In genomic region chr6:154731296-154732218, GRCh38 we compare ENCODE assay signal across 13 cellular contexts. TPM values are rescaled to one million over a fixed set of nuclear protein-coding genes. Genes with fewer than 3 reads are reported as not detected.
DNase-seq lines count a peak whose midpoint lies in the region; ATAC-seq and TF ChIP-seq lines count a peak whose summit lies in the region.
"Had no signal": no experiment of that assay in that cellular context is flagged by ENCODE, and none has a peak within 500 bp of the region (broad histone marks: within the 10 kb centered on the region; RNA-seq: fewer than 3 reads in every experiment).

No MANE protein-coding gene starts in this region.

- no peak overlapping the region for H3K9ac ChIP-seq in endodermal cell (ENCODE audit: extremely low read depth, low read length, poor library complexity, severe bottlenecking)
- no peak overlapping the region for H3K9ac ChIP-seq in smooth muscle cell (ENCODE audit: low read depth)

- peaks cover 30% of the 10 kb centered on the region for H3K4me1 Mint-ChIP-seq in activated CD4-positive, alpha-beta T cell treated with anti-CD3 and anti-CD28 coated beads, Interleukin-2, amount 10 ng/mL, durations not matched to agents 7 days and 5 days
- peaks cover 19% of the 10 kb centered on the region for H3K4me1 Mint-ChIP-seq in endodermal cell

- peak overlapping the region; percentile 84 for H3K4me2 ChIP-seq in smooth muscle cell

- H3K79me2 ChIP-seq in smooth muscle cell (ENCODE audit: low read depth) = peaks cover 25% of the 10 kb centered on the region

- H3K27me3 ChIP-seq in endodermal cell (ENCODE audit: control insufficient read depth, insufficient read depth, low read length, poor library complexity, severe bottlenecking) (no peaks in the 10 kb centered on the region), smooth muscle cell (ENCODE audit: low read depth) (no peaks in the 10 kb centered on the region)

- CTCF ChIA-PET in activated CD4-positive, alpha-beta T cell treated with anti-CD3 and anti-CD28 coated beads, Interleukin-2, amount 10 ng/mL, durations not matched to agents 7 days and 5 days (lab: Charles Lee) = no interaction called here

- no peaks in the 10 kb centered on the region for H3K9me3 Mint-ChIP-seq in activated CD4-positive, alpha-beta T cell treated with anti-CD3 and anti-CD28 coated beads, Interleukin-2, amount 10 ng/mL, durations not matched to agents 7 days and 5 days
- H3K9me3 Mint-ChIP-seq in endodermal cell = no peaks in the 10 kb centered on the region

- H3F3A ChIP-seq in smooth muscle cell (ENCODE audit: low read depth) = peaks cover 15% of the 10 kb centered on the region

- no peak for ATAC-seq in GM21619 (IDR thresholded peaks at IDR 0.05; ENCODE audit: unreplicated experiment)
- ATAC-seq: lower lobe of right lung had no signal

- H3K4me3 ChIP-seq in endodermal cell (ENCODE audit: low read length) (peak overlapping the region; percentile 85), smooth muscle cell (no peak overlapping the region)

- peaks cover 25% of the 10 kb centered on the region for H4K20me1 ChIP-seq in smooth muscle cell (ENCODE audit: low read depth)

- no peaks in the 10 kb centered on the region for H3K27me3 Mint-ChIP-seq in activated CD4-positive, alpha-beta T cell treated with anti-CD3 and anti-CD28 coated beads, Interleukin-2, amount 10 ng/mL, durations not matched to agents 7 days and 5 days
- no peaks in the 10 kb centered on the region for H3K27me3 Mint-ChIP-seq in endodermal cell (ENCODE audit: insufficient read depth)

- POLR2A ChIA-PET in activated CD4-positive, alpha-beta T cell treated with anti-CD3 and anti-CD28 coated beads, Interleukin-2, amount 10 ng/mL, durations not matched to agents 7 days and 5 days (lab: Charles Lee) = no interaction called here

- peak; percentile 27 for TF ChIP-seq CTCF in endodermal cell (conservative IDR thresholded peaks at IDR 0.05)
- TF ChIP-seq CTCF in smooth muscle cell (IDR thresholded peaks at IDR 0.05; ENCODE audit: borderline replicate concordance, insufficient read depth, poor library complexity, severe bottlenecking) = no peak

- WGBS in endodermal cell (ENCODE audit: insufficient coverage in 1 of 2, insufficient read length in 1 of 2), 2 experiments = 94 to 97% methylated on average over 23 to 24 of the region's 24 CpGs
- WGBS in smooth muscle cell (ENCODE audit: low lambda C conversion rate) = 92% methylated on average over 24 of the region's 24 CpGs

- H3K4me3 Mint-ChIP-seq in activated CD4-positive, alpha-beta T cell treated with anti-CD3 and anti-CD28 coated beads, Interleukin-2, amount 10 ng/mL, durations not matched to agents 7 days and 5 days = peak overlapping the region; percentile 33
- H3K4me3 Mint-ChIP-seq in endodermal cell = peak overlapping the region; percentile 12

- H3K36me3 ChIP-seq in endodermal cell (ENCODE audit: control insufficient read depth, insufficient read depth, low read length) = peaks cover 4% of the 10 kb centered on the region
- H3K36me3 ChIP-seq in smooth muscle cell (ENCODE audit: low read depth) = no peaks in the 10 kb centered on the region
- H3K36me3 ChIP-seq: lower lobe of right lung had no signal

- peaks cover 11% of the 10 kb centered on the region for H3K36me3 Mint-ChIP-seq in activated CD4-positive, alpha-beta T cell treated with anti-CD3 and anti-CD28 coated beads, Interleukin-2, amount 10 ng/mL, durations not matched to agents 7 days and 5 days (ENCODE audit: low read depth)
- peaks cover 10% of the 10 kb centered on the region for H3K36me3 Mint-ChIP-seq in endodermal cell (ENCODE audit: low read depth)

- no peak overlapping the region for H2AFZ ChIP-seq in smooth muscle cell (ENCODE audit: low read depth)

- H3K4me1 ChIP-seq in endodermal cell (ENCODE audit: control insufficient read depth, insufficient read depth, low read length) (no peaks in the 10 kb centered on the region), smooth muscle cell (ENCODE audit: low read depth) (peaks cover 13% of the 10 kb centered on the region)

- no peak for DNase-seq in activated CD4-positive, alpha-beta T cell treated with anti-CD3 and anti-CD28 coated beads, Interleukin-2, amount 10 ng/mL, durations not matched to agents 7 days and 5 days
- no peak for DNase-seq in activated CD4-positive, alpha-beta T cell treated with anti-CD3 and anti-CD28 coated beads, Interleukin-2, amount 50 U/mL, for 48 hours
- peak; percentile 46 for DNase-seq in endodermal cell
- no peak for DNase-seq in smooth muscle cell (lab: John Stamatoyannopoulos, UW; ENCODE audit: unreplicated experiment)
- DNase-seq in NCI-H1930 (lab: John Stamatoyannopoulos, UW) = no peak
- DNase-seq in midbrain (lab: John Stamatoyannopoulos, UW) = no peak
- DNase-seq: GOT3; lower lobe of right lung; NCI-H187 treated with DMSO at 0.1 percent for 48 hours; stimulated activated CD4-positive, alpha-beta T cell treated with anti-CD3 and anti-CD28 coated beads, Interleukin-15, amount 100 ng/mL, for 24 hours; SW 1271 had no signal

- H3K27ac ChIP-seq in endodermal cell (ENCODE audit: low read depth, low read length) = no peak overlapping the region
- H3K27ac ChIP-seq in smooth muscle cell (ENCODE audit: low read depth) = peak overlapping the region; percentile 96

- H3K27ac Mint-ChIP-seq in activated CD4-positive, alpha-beta T cell treated with anti-CD3 and anti-CD28 coated beads, Interleukin-2, amount 10 ng/mL, durations not matched to agents 7 days and 5 days = peak overlapping the region; percentile 11
- peak overlapping the region; percentile 46 for H3K27ac Mint-ChIP-seq in endodermal cell

- TF ChIP-seq POLR2A in Raji (IDR thresholded peaks at IDR 0.05; ENCODE audit: insufficient read depth, low read depth, low read length) = 0 out of 2 replicates have a peak, but pooled peaks have one; percentile 19

- H3K9me3 ChIP-seq in endodermal cell (ENCODE audit: control insufficient read depth, low read length) (no peaks in the 10 kb centered on the region), smooth muscle cell (replicated peaks; ENCODE audit: low read depth) (no peaks in the 10 kb centered on the region)
- H3K9me3 ChIP-seq: lower lobe of right lung had no signal

RNA-seq across cellular contexts. Expression of gene SCAF8, which starts 1.7 kb away (rescaled TPM):
- 10 to 100 TPM; 44.3 to 53.3 TPM for total RNA-seq in activated CD4-positive, alpha-beta T cell treated with anti-CD3 and anti-CD28 coated beads, Interleukin-2, amount 10 ng/mL, durations not matched to agents 7 days and 5 days
- total RNA-seq in endodermal cell (10 to 100 TPM; 49.7 to 56.2 TPM), smooth muscle cell (37.6 and 39.3 TPM in 2 replicates)
- polyA plus RNA-seq in endodermal cell (2013, experiment 1 of 2) = 41.4 TPM
- polyA plus RNA-seq in endodermal cell (2013, experiment 2 of 2) = 36.1 TPM
- 12.3 and 12.7 TPM in 2 replicates for polyA plus RNA-seq in smooth muscle cell
